In genomic region chr22:45009881-45010531, GRCh38 we compare ENCODE assay signal across 8 cellular contexts. TPM values are rescaled to one million over a fixed set of nuclear protein-coding genes. Genes with fewer than 3 reads are reported as not detected.
DNase-seq lines count a peak whose midpoint lies in the region; ATAC-seq, FAIRE-seq and TF ChIP-seq lines count a peak whose summit lies in the region.

Gene PHF21B, minus strand, starts transcription at chr22:45010005. Its CDS starts 456 bp downstream, at chr22:45009549.

- peak; percentile 63 to 71 for DNase-seq in A549 (ENCODE audit: low read depth in 1 of 2, low spot score in 1 of 2)
- DNase-seq in GM13977 (ENCODE audit: low spot score) = peak; percentile 82
- peak in 1 of 2 experiments; percentile 21 for DNase-seq in PC-9
- peak; percentile 18 to 45 for DNase-seq in cardiac fibroblast (ENCODE audit: low read depth in 2 of 2)
- no peak for DNase-seq in kidney epithelial cell (ENCODE audit: low read depth)
- peak; percentile 59 for DNase-seq in stimulated activated CD8-positive, alpha-beta memory T cell treated with anti-CD3 and anti-CD28 coated beads, Interleukin-4, amount 100 ng/mL, for 48 hours

- TF ChIP-seq EP300 in A549 (IDR thresholded peaks at IDR 0.05) = no peak

- H3K27ac ChIP-seq in A549 (peak within 1 kb of the TSS; percentile 61 to 92), PC-9 (no peak within 1 kb of the TSS)

- H3K4me1 ChIP-seq in A549 = no peaks in the 10 kb centered on the region
- H3K4me1 ChIP-seq in PC-9 (replicated peaks; ENCODE audit: insufficient read depth) = no peaks in the 10 kb centered on the region

- ATAC-seq in A549 = peak; percentile 40 to 61
- ATAC-seq in HG02623 (IDR thresholded peaks at IDR 0.05; ENCODE audit: unreplicated experiment) = no peak
- ATAC-seq in HG02852 (IDR thresholded peaks at IDR 0.05; ENCODE audit: unreplicated experiment) = no peak

- CTCF ChIA-PET in A549 (lab: Yijun Ruan, JAX) (no interaction called here), PC-9 (lab: Charles Lee) (no interaction called here)

- no peak for FAIRE-seq in A549 (lab: Jason Lieb, UNC)

- under 1% methylated on average over 19 of the region's 80 CpGs for WGBS in A549 (ENCODE audit: missing lambda C conversion rate)

- peak; percentile 54 for TF ChIP-seq POLR2A in A549 (IDR thresholded peaks at IDR 0.05; ENCODE audit: low read length)

- peak within 1 kb of the TSS; percentile 97 for H3K4me2 ChIP-seq in A549
- H3K4me2 ChIP-seq in PC-9 = peak within 1 kb of the TSS; percentile 73

- H3K4me3 ChIP-seq in A549 (peak within 1 kb of the TSS; percentile 66), PC-9 (peak within 1 kb of the TSS; percentile 52), cardiac fibroblast (replicated peaks in 1 of 2; ENCODE audit: low read depth in 2 of 2, low read length in 2 of 2) (peak within 1 kb of the TSS; percentile 45 to 49), kidney epithelial cell (ENCODE audit: low read depth, low read length) (peak within 1 kb of the TSS; percentile 53)

- no peaks in the 10 kb centered on the region for H3K79me2 ChIP-seq in PC-9 (ENCODE audit: low read depth)

- POLR2A ChIA-PET in A549 (lab: Yijun Ruan, JAX) = no interaction called here
- POLR2A ChIA-PET in PC-9 (lab: Charles Lee; ENCODE audit: unreplicated experiment) = no interaction called here

- no TSS peak for BruUV-seq in PC-9 (replicated peaks; lab: Mats Ljungman, UMichigan)

- H3K9me3 ChIP-seq in A549 = no peaks in the 10 kb centered on the region
- no peaks in the 10 kb centered on the region for H3K9me3 ChIP-seq in PC-9 (ENCODE audit: insufficient read depth, low read depth)

- in situ Hi-C loops in GM13977 (cut with MboI; ENCODE audit: low pct_unique_long_range_greater_than_20kb, low sequenced_read_pairs, unreplicated experiment) = no loop called here

- TF ChIP-seq CTCF in A549 (IDR thresholded peaks at IDR 0.05) = no peak
- no peak for TF ChIP-seq CTCF in GM13977 (IDR thresholded peaks at IDR 0.05; ENCODE audit: extremely low read depth, insufficient read depth, missing control alignments)
- no peak for TF ChIP-seq CTCF in PC-9 (conservative IDR thresholded peaks at IDR 0.05)
- TF ChIP-seq CTCF in cardiac fibroblast (IDR thresholded peaks at IDR 0.05; ENCODE audit: low read depth, low read length) = no peak
- no peak for TF ChIP-seq CTCF in kidney epithelial cell (IDR thresholded peaks at IDR 0.05; ENCODE audit: insufficient read depth, low read length, poor library complexity, severe bottlenecking)

- TF ChIP-seq RAD21 in A549 (conservative IDR thresholded peaks at IDR 0.05 in 1 of 2, IDR thresholded peaks at IDR 0.05 in 1 of 2) = no peak

- H3F3A ChIP-seq in PC-9 (ENCODE audit: insufficient read depth, low read depth) = peaks cover 6% of the 10 kb centered on the region; the same call in 1 of the 2 replicates

- H3K36me3 ChIP-seq in PC-9 (ENCODE audit: low read depth) = no peaks in the 10 kb centered on the region
- no peaks in the 10 kb centered on the region for H3K36me3 ChIP-seq in kidney epithelial cell (ENCODE audit: control insufficient read depth, insufficient read depth, low read length)

- H3K27me3 ChIP-seq in PC-9 (ENCODE audit: insufficient read depth, low read depth) (peaks cover 42% of the 10 kb centered on the region), kidney epithelial cell (ENCODE audit: control insufficient read depth, insufficient read depth, low read length) (peaks cover 56% of the 10 kb centered on the region)

- intact Hi-C loops in PC-9 (cut with micrococcal nuclease; ENCODE audit: unreplicated experiment) = no loop called here

- H4K20me1 ChIP-seq in PC-9 (ENCODE audit: insufficient read depth) = no peaks in the 10 kb centered on the region; the same call in 1 of the 2 replicates

- peak within 1 kb of the TSS; percentile 79 for H2AFZ ChIP-seq in PC-9

- H3K9me2 ChIP-seq in PC-9 (ENCODE audit: insufficient read depth) = no peaks in the 10 kb centered on the region

TF ChIP-seq in A549, 52 proteins besides CTCF, POLR2A, EP300 and RAD21:
- TF ChIP-seq PBX3 (IDR thresholded peaks at IDR 0.05) (peak; percentile 58; the same call in 1 of the 2 replicates), FOXS1 (CRISPR knock-in tag; IDR thresholded peaks at IDR 0.05) (no peak), MAZ (IDR thresholded peaks at IDR 0.05; ENCODE audit: borderline replicate concordance, low read depth, low read length) (no peak), MAX (IDR thresholded peaks at IDR 0.05) (peak; percentile 44; the same call in 1 of the 2 replicates), JUN (IDR thresholded peaks at IDR 0.05) (0 out of 5 replicates have a peak, but pooled peaks of 1 of the 2 experiments have one; percentile 22), ZNF302 (CRISPR knock-in tag; IDR thresholded peaks at IDR 0.05) (no peak), PHF8 (IDR thresholded peaks at IDR 0.05; ENCODE audit: borderline replicate concordance, low read depth) (peak; percentile 35; the same call in 1 of the 2 replicates), MYC (IDR thresholded peaks at IDR 0.05; ENCODE audit: borderline replicate concordance, low read length) (no peak)

RNA-seq across cellular contexts. Expression of gene PHF21B, which starts in this region (rescaled TPM):
- polyA plus RNA-seq in A549 (2011; rRNA removed) = 0.60 and 0.70 TPM in 2 replicates
- polyA plus RNA-seq in A549 (2012; cell fraction: cytosol; rRNA removed) = 0.59 and 0.63 TPM in 2 replicates
- polyA plus RNA-seq in A549 (2012; cell fraction: nucleus; rRNA removed) = 1.3 and 1.5 TPM in 2 replicates
- polyA plus RNA-seq in A549 (2017; fragmentation: RNase III; extraction: RNeasy Plus Mini Kit Qiagen cat#74134 plus additional on column Dnase treatment) = 0.50 to 0.89 TPM (median 0.86 TPM) in 3 replicates
- polyA minus RNA-seq in A549 (2011; rRNA and poly(A)+ RNA removed) = 0.50 and 1.1 TPM in 2 replicates
- total RNA-seq in PC-9 (2021) = not detected in 2 replicates
- 1.5 and 4.2 TPM in 2 replicates for total RNA-seq in kidney epithelial cell

Comparison
In these comparisons a context has a peak if more than half of its experiments do, and no peak if none do; other contexts are left out.
1. ATAC-seq: peak in A549 (2 of 2); none in HG02623 (single experiment) and HG02852 (single experiment).
2. Peak in every context shown above with its lines, with median percentiles within 50 percentile points of each other: H3K4me3 ChIP-seq.